ENCODE assay signal across 18 cellular contexts in the genomic region with DNA sequence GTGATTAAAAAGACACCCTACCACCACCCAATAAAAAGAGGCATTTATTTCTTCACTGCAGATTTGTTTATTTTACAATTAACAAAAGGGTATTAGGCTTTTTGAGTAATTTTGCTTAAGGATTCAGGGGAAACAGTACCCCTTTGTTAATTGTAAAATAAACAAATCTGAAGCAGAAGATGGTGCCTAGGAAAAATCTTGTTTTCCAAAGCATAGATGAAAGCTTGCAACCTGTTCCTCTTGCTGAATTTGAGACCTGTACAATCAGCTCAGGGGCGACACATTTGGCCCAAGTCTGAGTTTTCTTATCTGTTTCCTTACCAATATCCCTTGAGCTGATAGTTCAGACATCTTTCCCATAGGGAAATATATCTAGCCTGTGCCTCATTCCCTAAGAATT.
"Had no signal": no experiment of that assay in that cellular context is flagged by ENCODE, and none has a peak within 500 bp of the region (broad histone marks: within the 10 kb centered on the region; RNA-seq: fewer than 3 reads in every experiment).

No MANE protein-coding gene starts in this region.

- H3K4me1 ChIP-seq: foreskin keratinocyte, left ventricle myocardium inferior, psoas muscle, tibial artery had no signal

- H3K4me3 ChIP-seq: left ventricle myocardium inferior, psoas muscle, tibial artery had no signal

- ATAC-seq: activated T-cell treated with anti-CD3 and anti-CD28 coated beads, Interleukin-2, amount 50 U/mL, for 72 hours; foreskin keratinocyte; natural killer cell; psoas muscle; right cardiac atrium; stimulated activated naive CD8-positive, alpha-beta T cell treated with anti-CD3 and anti-CD28 coated beads, Interleukin-15, Interleukin-2, amounts not matched to agents 100 U/mL and 50 U/mL, for 24 hours had no signal

- H3K27ac ChIP-seq: foreskin keratinocyte, left ventricle myocardium inferior, psoas muscle, tibial artery had no signal

- H3K9me3 ChIP-seq: left ventricle myocardium inferior, psoas muscle, tibial artery had no signal

- H3K36me3 ChIP-seq: left ventricle myocardium inferior, tibial artery had no signal

- H3K27me3 ChIP-seq: foreskin keratinocyte, tibial artery had no signal

- DNase-seq: activated CD4-positive, alpha-beta memory T cell treated with anti-CD3 and anti-CD28 coated beads for 36 hours; activated CD4-positive, alpha-beta T cell treated with anti-CD3 and anti-CD28 coated beads for 48 hours; activated effector memory CD4-positive, alpha-beta T cell treated with Interleukin-2 at 50 U/mL for 16 hours; activated naive CD4-positive, alpha-beta T cell treated with anti-CD3 and anti-CD28 coated beads for 36 hours; activated naive CD8-positive, alpha-beta T cell treated with anti-CD3 and anti-CD28 coated beads, Interleukin-2, amount 10 ng/mL, durations not matched to agents 7 days and 5 days; activated T-cell treated with anti-CD3 and anti-CD28 coated beads, Interleukin-2, amount 50 U/mL, for 72 hours; amniotic stem cell; cerebellar nuclear complex; effector CD4-positive, alpha-beta T cell; foreskin keratinocyte; kidney glomerular epithelial cell; left ventricle myocardium inferior; natural killer cell; psoas muscle; right cardiac atrium; stimulated activated CD4-positive, alpha-beta T cell treated with anti-CD3 and anti-CD28 coated beads, Interleukin-4, amount 100 ng/mL, for 24 hours; stimulated activated naive CD8-positive, alpha-beta T cell treated with anti-CD3 and anti-CD28 coated beads, Interleukin-15, Interleukin-2, amounts not matched to agents 100 U/mL and 50 U/mL, for 24 hours; tibial artery had no signal
